ENCODE assay signal across 20 cellular contexts in the genomic region with DNA sequence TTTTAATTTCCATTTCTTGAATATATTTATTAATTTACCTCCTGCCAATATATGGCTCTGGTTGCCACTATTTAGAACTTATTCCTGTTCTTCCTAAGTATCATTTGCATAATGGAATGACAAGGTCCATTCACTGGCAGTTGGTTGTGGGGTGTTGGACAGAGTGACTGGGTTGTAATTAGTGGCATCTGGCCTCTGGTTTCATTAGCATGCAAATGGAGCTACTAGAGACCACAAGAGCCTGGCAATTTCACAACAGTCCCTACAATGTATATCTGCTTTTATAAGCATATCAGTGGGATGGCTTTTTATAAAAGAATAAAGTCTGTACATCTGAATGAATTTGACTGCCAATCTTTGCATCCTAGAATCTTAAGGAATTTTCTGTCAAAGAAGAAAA.
"Had no signal": no experiment of that assay in that cellular context is flagged by ENCODE, and none has a peak within 500 bp of the region (broad histone marks: within the 10 kb centered on the region; RNA-seq: fewer than 3 reads in every experiment).

No MANE protein-coding gene starts in this region.

- H3K36me3 ChIP-seq: left ventricle myocardium inferior, right atrium auricular region, spleen, thyroid gland, WERI-Rb-1 had no signal

- H3K27ac ChIP-seq: body of pancreas, left ventricle myocardium inferior, psoas muscle, right atrium auricular region, spleen, thyroid gland, WERI-Rb-1 had no signal

- DNase-seq: activated CD4-positive, alpha-beta T cell treated with anti-CD3 and anti-CD28 coated beads for 1 hour; activated CD4-positive, alpha-beta T cell treated with anti-CD3 and anti-CD28 coated beads, Interleukin-2, amount 50 U/mL, for 1 hour; activated gamma-delta T cell treated with Interleukin-2 at 50 U/mL for 16 hours; activated T-cell treated with anti-CD3 and anti-CD28 coated beads, Interleukin-2, amount 50 U/mL, for 1 hour; anterior cingulate cortex; body of pancreas; foreskin fibroblast; kidney glomerular epithelial cell; left ventricle myocardium inferior; midbrain; natural killer cell; psoas muscle; spleen; stimulated activated CD4-positive, alpha-beta T cell treated with anti-CD3 and anti-CD28 coated beads, Interleukin-4, amount 100 ng/mL, for 1 hour; stimulated activated naive CD4-positive, alpha-beta T cell treated with Interleukin-2 at 50 U/mL for 16 hours; thyroid gland; WERI-Rb-1 had no signal

- FAIRE-seq: endometrium, TTC549 had no signal

- ATAC-seq: body of pancreas, natural killer cell, psoas muscle had no signal

- H3K9me3 ChIP-seq: body of pancreas, left ventricle myocardium inferior, right atrium auricular region, thyroid gland had no signal

- H3K4me1 ChIP-seq: body of pancreas, left ventricle myocardium inferior, psoas muscle, right atrium auricular region, spleen, thyroid gland had no signal

- H3K27me3 ChIP-seq: body of pancreas, right atrium auricular region, spleen, thyroid gland had no signal

- H3K4me3 ChIP-seq: body of pancreas, left ventricle myocardium inferior, psoas muscle, right atrium auricular region, spleen, thyroid gland had no signal
